Comparison of ENCODE assay signal across 1 cellular context in the genomic region with DNA sequence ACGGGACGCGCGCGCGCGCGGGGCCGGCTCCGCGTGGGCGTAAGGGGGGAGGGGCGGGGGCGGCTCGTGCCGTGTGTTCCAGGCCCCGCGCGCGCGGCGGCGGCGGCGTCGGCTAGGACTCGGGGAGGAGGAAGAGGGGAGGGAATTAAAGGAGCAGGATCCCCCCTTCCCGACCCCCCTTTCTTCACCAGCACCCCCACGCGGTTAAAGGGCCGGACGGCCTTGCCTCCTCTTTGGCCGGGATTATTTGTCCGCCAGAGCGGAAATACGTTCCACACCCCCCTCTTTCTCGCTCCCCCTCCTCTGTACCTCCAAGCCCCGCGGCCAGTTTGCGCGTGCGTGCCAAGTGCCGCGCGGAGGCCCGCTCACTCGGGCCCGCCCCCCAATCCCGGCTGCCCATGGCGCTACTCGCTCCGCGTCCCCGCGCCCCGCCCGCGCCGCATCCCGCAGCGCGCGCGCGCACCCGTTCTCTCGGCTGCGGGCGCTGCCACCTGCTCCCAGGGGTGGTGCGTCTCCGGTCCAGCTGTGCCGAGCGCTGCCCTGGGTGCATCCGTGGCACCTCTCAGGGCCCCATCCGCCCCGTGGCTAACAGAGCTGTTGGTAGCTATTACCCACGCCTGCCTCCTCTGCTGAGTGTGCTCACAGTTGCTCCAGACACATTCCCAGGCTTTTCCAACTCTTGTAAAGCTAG.
TF ChIP-seq lines count a peak whose summit lies in the region.

A gene with protein sequence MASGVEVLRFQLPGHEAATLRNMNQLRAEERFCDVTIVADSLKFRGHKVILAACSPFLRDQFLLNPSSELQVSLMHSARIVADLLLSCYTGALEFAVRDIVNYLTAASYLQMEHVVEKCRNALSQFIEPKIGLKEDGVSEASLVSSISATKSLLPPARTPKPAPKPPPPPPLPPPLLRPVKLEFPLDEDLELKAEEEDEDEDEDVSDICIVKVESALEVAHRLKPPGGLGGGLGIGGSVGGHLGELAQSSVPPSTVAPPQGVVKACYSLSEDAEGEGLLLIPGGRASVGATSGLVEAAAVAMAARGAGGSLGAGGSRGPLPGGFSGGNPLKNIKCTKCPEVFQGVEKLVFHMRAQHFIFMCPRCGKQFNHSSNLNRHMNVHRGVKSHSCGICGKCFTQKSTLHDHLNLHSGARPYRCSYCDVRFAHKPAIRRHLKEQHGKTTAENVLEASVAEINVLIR (minus strand): TSS at position 134 of the 691 bp plus-strand sequence. CDS start 781 bp downstream, outside the sequence.

TF ChIP-seq in K562, 482 proteins besides CTCF, POLR2A, EP300 and RAD21 (continued from another document and continues in another):
- TF ChIP-seq, protein P1, sequence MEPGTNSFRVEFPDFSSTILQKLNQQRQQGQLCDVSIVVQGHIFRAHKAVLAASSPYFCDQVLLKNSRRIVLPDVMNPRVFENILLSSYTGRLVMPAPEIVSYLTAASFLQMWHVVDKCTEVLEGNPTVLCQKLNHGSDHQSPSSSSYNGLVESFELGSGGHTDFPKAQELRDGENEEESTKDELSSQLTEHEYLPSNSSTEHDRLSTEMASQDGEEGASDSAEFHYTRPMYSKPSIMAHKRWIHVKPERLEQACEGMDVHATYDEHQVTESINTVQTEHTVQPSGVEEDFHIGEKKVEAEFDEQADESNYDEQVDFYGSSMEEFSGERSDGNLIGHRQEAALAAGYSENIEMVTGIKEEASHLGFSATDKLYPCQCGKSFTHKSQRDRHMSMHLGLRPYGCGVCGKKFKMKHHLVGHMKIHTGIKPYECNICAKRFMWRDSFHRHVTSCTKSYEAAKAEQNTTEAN (CRISPR knock-in tag; IDR thresholded peaks at IDR 0.05) = no peak
- no peak for TF ChIP-seq ZFP30 (CRISPR knock-in tag; IDR thresholded peaks at IDR 0.05; ENCODE audit: borderline replicate concordance)
- peak; percentile 55 for TF ChIP-seq HNRNPK (IDR thresholded peaks at IDR 0.05; ENCODE audit: low read depth, low read length, poor library complexity, severe bottlenecking)
- no peak for TF ChIP-seq ARHGAP35 (IDR thresholded peaks at IDR 0.05; ENCODE audit: partially characterized antibody)
- TF ChIP-seq ZNF184 (CRISPR knock-in tag; IDR thresholded peaks at IDR 0.05) = no peak
- no peak; the same call in 1 of the 2 replicates for TF ChIP-seq BACH1 (tag; IDR thresholded peaks at IDR 0.05)
- no peak for TF ChIP-seq JUNB (CRISPR knock-in tag; conservative IDR thresholded peaks at IDR 0.05)
- TF ChIP-seq ZBTB7A (IDR thresholded peaks at IDR 0.05; ENCODE audit: borderline replicate concordance, control insufficient read depth, low read depth, low read length) = peak; percentile 73; the same call in 1 of the 2 replicates
- TF ChIP-seq LARP7 (IDR thresholded peaks at IDR 0.05) = no peak
- TF ChIP-seq, protein P2, sequence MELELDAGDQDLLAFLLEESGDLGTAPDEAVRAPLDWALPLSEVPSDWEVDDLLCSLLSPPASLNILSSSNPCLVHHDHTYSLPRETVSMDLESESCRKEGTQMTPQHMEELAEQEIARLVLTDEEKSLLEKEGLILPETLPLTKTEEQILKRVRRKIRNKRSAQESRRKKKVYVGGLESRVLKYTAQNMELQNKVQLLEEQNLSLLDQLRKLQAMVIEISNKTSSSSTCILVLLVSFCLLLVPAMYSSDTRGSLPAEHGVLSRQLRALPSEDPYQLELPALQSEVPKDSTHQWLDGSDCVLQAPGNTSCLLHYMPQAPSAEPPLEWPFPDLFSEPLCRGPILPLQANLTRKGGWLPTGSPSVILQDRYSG (tag; conservative IDR thresholded peaks at IDR 0.05; ENCODE audit: low read depth) = no peak
- peak; percentile 85; the same call in 1 of the 2 replicates for TF ChIP-seq NR1H2 (CRISPR knock-in tag; IDR thresholded peaks at IDR 0.05)
- TF ChIP-seq NFXL1 (CRISPR knock-in tag; IDR thresholded peaks at IDR 0.05) = no peak
- no peak for TF ChIP-seq TAF7 (tag; IDR thresholded peaks at IDR 0.05)
- TF ChIP-seq, protein P3, sequence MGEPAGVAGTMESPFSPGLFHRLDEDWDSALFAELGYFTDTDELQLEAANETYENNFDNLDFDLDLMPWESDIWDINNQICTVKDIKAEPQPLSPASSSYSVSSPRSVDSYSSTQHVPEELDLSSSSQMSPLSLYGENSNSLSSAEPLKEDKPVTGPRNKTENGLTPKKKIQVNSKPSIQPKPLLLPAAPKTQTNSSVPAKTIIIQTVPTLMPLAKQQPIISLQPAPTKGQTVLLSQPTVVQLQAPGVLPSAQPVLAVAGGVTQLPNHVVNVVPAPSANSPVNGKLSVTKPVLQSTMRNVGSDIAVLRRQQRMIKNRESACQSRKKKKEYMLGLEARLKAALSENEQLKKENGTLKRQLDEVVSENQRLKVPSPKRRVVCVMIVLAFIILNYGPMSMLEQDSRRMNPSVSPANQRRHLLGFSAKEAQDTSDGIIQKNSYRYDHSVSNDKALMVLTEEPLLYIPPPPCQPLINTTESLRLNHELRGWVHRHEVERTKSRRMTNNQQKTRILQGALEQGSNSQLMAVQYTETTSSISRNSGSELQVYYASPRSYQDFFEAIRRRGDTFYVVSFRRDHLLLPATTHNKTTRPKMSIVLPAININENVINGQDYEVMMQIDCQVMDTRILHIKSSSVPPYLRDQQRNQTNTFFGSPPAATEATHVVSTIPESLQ (CRISPR knock-in tag; IDR thresholded peaks at IDR 0.05) = peak; percentile 36; the same call in 1 of the 2 replicates
- TF ChIP-seq ZNF76 (CRISPR knock-in tag; IDR thresholded peaks at IDR 0.05; ENCODE audit: borderline replicate concordance) = 0 out of 2 replicates have a peak, but pooled peaks have one; percentile 57
- TF ChIP-seq, protein P4, sequence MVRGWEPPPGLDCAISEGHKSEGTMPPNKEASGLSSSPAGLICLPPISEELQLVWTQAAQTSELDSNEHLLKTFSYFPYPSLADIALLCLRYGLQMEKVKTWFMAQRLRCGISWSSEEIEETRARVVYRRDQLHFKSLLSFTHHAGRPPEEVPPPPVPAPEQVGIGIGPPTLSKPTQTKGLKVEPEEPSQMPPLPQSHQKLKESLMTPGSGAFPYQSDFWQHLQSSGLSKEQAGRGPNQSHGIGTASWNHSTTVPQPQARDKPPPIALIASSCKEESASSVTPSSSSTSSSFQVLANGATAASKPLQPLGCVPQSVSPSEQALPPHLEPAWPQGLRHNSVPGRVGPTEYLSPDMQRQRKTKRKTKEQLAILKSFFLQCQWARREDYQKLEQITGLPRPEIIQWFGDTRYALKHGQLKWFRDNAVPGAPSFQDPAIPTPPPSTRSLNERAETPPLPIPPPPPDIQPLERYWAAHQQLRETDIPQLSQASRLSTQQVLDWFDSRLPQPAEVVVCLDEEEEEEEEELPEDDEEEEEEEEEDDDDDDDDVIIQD (CRISPR knock-in tag; IDR thresholded peaks at IDR 0.05) = no peak
- TF ChIP-seq SMAD3 (CRISPR knock-in tag; conservative IDR thresholded peaks at IDR 0.05) = no peak
- TF ChIP-seq KLF16 (IDR thresholded peaks at IDR 0.05) = 0 out of 2 replicates have a peak, but pooled peaks have one; percentile 7
- no peak for TF ChIP-seq RBM15 (IDR thresholded peaks at IDR 0.05; ENCODE audit: insufficient read depth, low read length)
- TF ChIP-seq CREB1 (IDR thresholded peaks at IDR 0.05) = peak; percentile 45
- TF ChIP-seq CREB1 (CRISPR knock-in tag; IDR thresholded peaks at IDR 0.05) = peak; percentile 31; the same call in 1 of the 2 replicates
- no peak for TF ChIP-seq RAD51 (IDR thresholded peaks at IDR 0.05; ENCODE audit: borderline replicate concordance, low read depth)
- TF ChIP-seq BDP1 (IDR thresholded peaks at IDR 0.05; ENCODE audit: insufficient read depth, insufficient read length) = no peak
- TF ChIP-seq, protein P5, sequence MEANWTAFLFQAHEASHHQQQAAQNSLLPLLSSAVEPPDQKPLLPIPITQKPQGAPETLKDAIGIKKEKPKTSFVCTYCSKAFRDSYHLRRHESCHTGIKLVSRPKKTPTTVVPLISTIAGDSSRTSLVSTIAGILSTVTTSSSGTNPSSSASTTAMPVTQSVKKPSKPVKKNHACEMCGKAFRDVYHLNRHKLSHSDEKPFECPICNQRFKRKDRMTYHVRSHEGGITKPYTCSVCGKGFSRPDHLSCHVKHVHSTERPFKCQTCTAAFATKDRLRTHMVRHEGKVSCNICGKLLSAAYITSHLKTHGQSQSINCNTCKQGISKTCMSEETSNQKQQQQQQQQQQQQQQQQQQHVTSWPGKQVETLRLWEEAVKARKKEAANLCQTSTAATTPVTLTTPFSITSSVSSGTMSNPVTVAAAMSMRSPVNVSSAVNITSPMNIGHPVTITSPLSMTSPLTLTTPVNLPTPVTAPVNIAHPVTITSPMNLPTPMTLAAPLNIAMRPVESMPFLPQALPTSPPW (CRISPR knock-in tag; IDR thresholded peaks at IDR 0.05) = peak; percentile 99
- TF ChIP-seq ATF7 (IDR thresholded peaks at IDR 0.05) = peak; percentile 77
- TF ChIP-seq TCF7L2 (IDR thresholded peaks at IDR 0.05; ENCODE audit: low read depth, low read length) = no peak
- no peak for TF ChIP-seq SP2 (IDR thresholded peaks at IDR 0.05; ENCODE audit: extremely low read depth, low read depth, low read length, poor library complexity, severe bottlenecking)
- TF ChIP-seq, protein P6, sequence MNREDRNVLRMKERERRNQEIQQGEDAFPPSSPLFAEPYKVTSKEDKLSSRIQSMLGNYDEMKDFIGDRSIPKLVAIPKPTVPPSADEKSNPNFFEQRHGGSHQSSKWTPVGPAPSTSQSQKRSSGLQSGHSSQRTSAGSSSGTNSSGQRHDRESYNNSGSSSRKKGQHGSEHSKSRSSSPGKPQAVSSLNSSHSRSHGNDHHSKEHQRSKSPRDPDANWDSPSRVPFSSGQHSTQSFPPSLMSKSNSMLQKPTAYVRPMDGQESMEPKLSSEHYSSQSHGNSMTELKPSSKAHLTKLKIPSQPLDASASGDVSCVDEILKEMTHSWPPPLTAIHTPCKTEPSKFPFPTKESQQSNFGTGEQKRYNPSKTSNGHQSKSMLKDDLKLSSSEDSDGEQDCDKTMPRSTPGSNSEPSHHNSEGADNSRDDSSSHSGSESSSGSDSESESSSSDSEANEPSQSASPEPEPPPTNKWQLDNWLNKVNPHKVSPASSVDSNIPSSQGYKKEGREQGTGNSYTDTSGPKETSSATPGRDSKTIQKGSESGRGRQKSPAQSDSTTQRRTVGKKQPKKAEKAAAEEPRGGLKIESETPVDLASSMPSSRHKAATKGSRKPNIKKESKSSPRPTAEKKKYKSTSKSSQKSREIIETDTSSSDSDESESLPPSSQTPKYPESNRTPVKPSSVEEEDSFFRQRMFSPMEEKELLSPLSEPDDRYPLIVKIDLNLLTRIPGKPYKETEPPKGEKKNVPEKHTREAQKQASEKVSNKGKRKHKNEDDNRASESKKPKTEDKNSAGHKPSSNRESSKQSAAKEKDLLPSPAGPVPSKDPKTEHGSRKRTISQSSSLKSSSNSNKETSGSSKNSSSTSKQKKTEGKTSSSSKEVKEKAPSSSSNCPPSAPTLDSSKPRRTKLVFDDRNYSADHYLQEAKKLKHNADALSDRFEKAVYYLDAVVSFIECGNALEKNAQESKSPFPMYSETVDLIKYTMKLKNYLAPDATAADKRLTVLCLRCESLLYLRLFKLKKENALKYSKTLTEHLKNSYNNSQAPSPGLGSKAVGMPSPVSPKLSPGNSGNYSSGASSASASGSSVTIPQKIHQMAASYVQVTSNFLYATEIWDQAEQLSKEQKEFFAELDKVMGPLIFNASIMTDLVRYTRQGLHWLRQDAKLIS (CRISPR knock-in tag; IDR thresholded peaks at IDR 0.05) = peak; percentile 60; the same call in 1 of the 2 replicates
- TF ChIP-seq, protein P7, sequence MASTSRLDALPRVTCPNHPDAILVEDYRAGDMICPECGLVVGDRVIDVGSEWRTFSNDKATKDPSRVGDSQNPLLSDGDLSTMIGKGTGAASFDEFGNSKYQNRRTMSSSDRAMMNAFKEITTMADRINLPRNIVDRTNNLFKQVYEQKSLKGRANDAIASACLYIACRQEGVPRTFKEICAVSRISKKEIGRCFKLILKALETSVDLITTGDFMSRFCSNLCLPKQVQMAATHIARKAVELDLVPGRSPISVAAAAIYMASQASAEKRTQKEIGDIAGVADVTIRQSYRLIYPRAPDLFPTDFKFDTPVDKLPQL (IDR thresholded peaks at IDR 0.05; ENCODE audit: extremely low read depth, insufficient read length) = no peak
- TF ChIP-seq, protein P8, sequence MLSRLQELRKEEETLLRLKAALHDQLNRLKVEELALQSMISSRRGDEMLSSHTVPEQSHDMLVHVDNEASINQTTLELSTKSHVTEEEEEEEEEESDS (CRISPR knock-in tag; IDR thresholded peaks at IDR 0.05) = no peak
- TF ChIP-seq HDGF (IDR thresholded peaks at IDR 0.05) = no peak
- peak; percentile 97 for TF ChIP-seq CCNT2 (IDR thresholded peaks at IDR 0.05; ENCODE audit: borderline replicate concordance, extremely low read depth, insufficient read length, low read depth, low read length)
- TF ChIP-seq, protein P9, sequence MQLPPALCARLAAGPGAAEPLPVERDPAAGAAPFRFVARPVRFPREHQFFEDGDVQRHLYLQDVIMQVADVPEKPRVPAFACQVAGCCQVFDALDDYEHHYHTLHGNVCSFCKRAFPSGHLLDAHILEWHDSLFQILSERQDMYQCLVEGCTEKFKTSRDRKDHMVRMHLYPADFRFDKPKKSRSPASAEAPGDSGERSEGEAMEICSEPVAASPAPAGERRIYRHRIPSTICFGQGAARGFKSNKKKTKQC (CRISPR knock-in tag; IDR thresholded peaks at IDR 0.05) = no peak
- TF ChIP-seq ADNP (tag; IDR thresholded peaks at IDR 0.05) = no peak
- peak in 1 of 2 experiments; percentile 99; a peak in 2 of 4 replicates for TF ChIP-seq KDM4B (IDR thresholded peaks at IDR 0.05; ENCODE audit: borderline replicate concordance in 2 of 2, low read depth in 1 of 2)
- no peak for TF ChIP-seq NR2F6 (CRISPR knock-in tag; IDR thresholded peaks at IDR 0.05)
- TF ChIP-seq PTTG1 (tag; IDR thresholded peaks at IDR 0.05; ENCODE audit: low read depth) = no peak
- TF ChIP-seq, protein P10, sequence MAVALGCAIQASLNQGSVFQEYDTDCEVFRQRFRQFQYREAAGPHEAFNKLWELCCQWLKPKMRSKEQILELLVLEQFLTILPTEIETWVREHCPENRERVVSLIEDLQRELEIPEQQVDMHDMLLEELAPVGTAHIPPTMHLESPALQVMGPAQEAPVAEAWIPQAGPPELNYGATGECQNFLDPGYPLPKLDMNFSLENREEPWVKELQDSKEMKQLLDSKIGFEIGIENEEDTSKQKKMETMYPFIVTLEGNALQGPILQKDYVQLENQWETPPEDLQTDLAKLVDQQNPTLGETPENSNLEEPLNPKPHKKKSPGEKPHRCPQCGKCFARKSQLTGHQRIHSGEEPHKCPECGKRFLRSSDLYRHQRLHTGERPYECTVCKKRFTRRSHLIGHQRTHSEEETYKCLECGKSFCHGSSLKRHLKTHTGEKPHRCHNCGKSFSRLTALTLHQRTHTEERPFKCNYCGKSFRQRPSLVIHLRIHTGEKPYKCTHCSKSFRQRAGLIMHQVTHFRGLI (CRISPR knock-in tag; IDR thresholded peaks at IDR 0.05) = no peak
- no peak for TF ChIP-seq ZBTB1 (CRISPR knock-in tag; IDR thresholded peaks at IDR 0.05; ENCODE audit: borderline replicate concordance, low read depth)
- TF ChIP-seq NRF1 (conservative IDR thresholded peaks at IDR 0.05 in 1 of 2, IDR thresholded peaks at IDR 0.05 in 1 of 2) = peak; percentile 92 to 93
- 0 out of 2 replicates have a peak, but pooled peaks have one; percentile 29 for TF ChIP-seq CREM (IDR thresholded peaks at IDR 0.05; ENCODE audit: low read depth)
- TF ChIP-seq ZNF75A (CRISPR knock-in tag; IDR thresholded peaks at IDR 0.05) = no peak
- no peak for TF ChIP-seq NR3C1 (CRISPR knock-in tag; IDR thresholded peaks at IDR 0.05)
- 0 out of 4 replicates have a peak, but pooled peaks of 1 of the 2 experiments have one; percentile 40 for TF ChIP-seq RCOR1 (IDR thresholded peaks at IDR 0.05; ENCODE audit: borderline replicate concordance in 1 of 2, low read depth in 2 of 2, low read length in 2 of 2)
